Comparison of ENCODE assay signal across 8 cellular contexts in genomic region chr9:134135343-134136116, GRCh38. TPM values are rescaled to one million over a fixed set of nuclear protein-coding genes. Genes with fewer than 3 reads are reported as not detected.
DNase-seq lines count a peak whose midpoint lies in the region; ATAC-seq lines count a peak whose summit lies in the region.

TSS of gene WDR5 (plus strand) at chr9:134136082. CDS start at chr9:134139878, 3,796 bp downstream.

- peak within 1 kb of the TSS; percentile 90 for H3K27ac ChIP-seq in caudate nucleus (ENCODE audit: low read depth, low read length)

- DNase-seq in A172 (ENCODE audit: low spot score) (peak; percentile 77), NCI-H345 treated with DMSO at 0.1 percent for 48 hours (lab: John Stamatoyannopoulos, UW; ENCODE audit: unreplicated experiment) (peak; percentile 78), caudate nucleus (lab: John Stamatoyannopoulos, UW) (peak in 60 of 61 donors; percentile 21 to 94 (median 85)), inferior parietal cortex (ENCODE audit: extremely low spot score) (peak; percentile 88), smooth muscle cell of the brain vasculature (ENCODE audit: low read depth, low spot score) (peak; percentile 72)
- DNase-seq in activated CD4-positive, CD25-positive, alpha-beta regulatory T cell treated with anti-CD3 and anti-CD28 coated beads, Interleukin-2, amount 50 U/mL, for 16 hours (ENCODE audit: low read depth, low spot score) = peak; percentile 83

- peak; percentile 64 for ATAC-seq in GM18511 (IDR thresholded peaks at IDR 0.05; ENCODE audit: unreplicated experiment)
- ATAC-seq in HG03103 (IDR thresholded peaks at IDR 0.05; ENCODE audit: low read depth, unreplicated experiment) = peak; percentile 43

RNA-seq across cellular contexts. Expression of gene WDR5, which starts in this region (rescaled TPM):
- 35.7 and 42.3 TPM in 2 replicates for total RNA-seq in A172 (2014; rRNA removed; shearing (Covaris generic))

Comparison
In these comparisons a context has a peak if more than half of its experiments do, and no peak if none do; other contexts are left out.
1. Peak in every context shown above with its lines: DNase-seq, ATAC-seq and H3K27ac ChIP-seq.